Comparison of ENCODE assay signal across 14 cellular contexts in the genomic region with DNA sequence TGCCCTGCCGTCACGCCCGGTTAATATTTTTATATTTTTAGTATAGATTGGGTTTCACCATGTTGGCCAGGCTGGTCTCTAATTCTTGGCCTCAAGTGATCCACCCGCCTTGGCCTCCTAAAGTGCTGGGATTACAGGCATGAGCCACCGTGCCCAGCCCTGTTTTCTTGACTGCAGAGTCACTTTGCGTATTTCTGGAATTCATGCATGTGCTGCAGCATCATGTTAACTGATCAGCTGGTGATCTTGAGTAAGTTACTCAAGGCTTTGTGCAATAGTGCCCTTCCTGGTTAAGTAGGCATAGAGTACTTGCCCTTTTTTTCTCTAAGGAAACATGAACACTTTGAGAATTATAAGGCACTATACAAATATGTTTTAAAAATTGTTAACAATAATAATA. TPM values are rescaled to one million over a fixed set of nuclear protein-coding genes. Genes with fewer than 3 reads are reported as not detected.
A peak's percentile ranks its signal among the peaks of the same experiment; 100 is the strongest.
DNase-seq lines count a peak whose midpoint lies in the region; ATAC-seq and TF ChIP-seq lines count a peak whose summit lies in the region.
"Had no signal": no experiment of that assay in that cellular context is flagged by ENCODE, and none has a peak within 500 bp of the region (broad histone marks: within the 10 kb centered on the region; RNA-seq: fewer than 3 reads in every experiment).

No MANE protein-coding gene starts in this region.

- peak overlapping the region; percentile 78 for H3K4me3 Mint-ChIP-seq in activated T-helper 17 cell treated with anti-CD3 and anti-CD28 coated beads, Interleukin-2, amount 50 U/mL, for 72 hours
- H3K4me3 Mint-ChIP-seq: mesothelial cell of epicardium had no signal

- no peak for TF ChIP-seq POLR2A in gastrocnemius medialis (IDR thresholded peaks at IDR 0.05)

- TF ChIP-seq CTCF in gastrocnemius medialis (IDR thresholded peaks at IDR 0.05 in 4 of 5, conservative IDR thresholded peaks at IDR 0.05 in 1 of 5), result no peak

- peak; percentile 7 for ATAC-seq in GM18517 (IDR thresholded peaks at IDR 0.05; ENCODE audit: unreplicated experiment)
- ATAC-seq in HG03520 (IDR thresholded peaks at IDR 0.05; ENCODE audit: unreplicated experiment), result peak; percentile 2
- no peak for ATAC-seq in activated T-helper 17 cell treated with anti-CD3 and anti-CD28 coated beads, Interleukin-2, amount 50 U/mL, for 72 hours (replicated peaks)
- peak; percentile 90 to 92 for ATAC-seq in gastrocnemius medialis
- ATAC-seq in HG03108 (IDR thresholded peaks at IDR 0.05; ENCODE audit: unreplicated experiment), result no peak
- ATAC-seq in GM21360 (IDR thresholded peaks at IDR 0.05; ENCODE audit: unreplicated experiment), result no peak

- in situ Hi-C loops in gastrocnemius medialis (cut with MboI; ENCODE audit: low sequenced_read_pairs in 4 of 4), result loop anchor here (5.0 kb wide), 3 partner anchors 58 to 113 kb away; a partner anchor contains a TSS

- H3K27me3 ChIP-seq in gastrocnemius medialis, result no peaks in the 10 kb centered on the region
- H3K27me3 ChIP-seq: breast epithelium had no signal

- peaks cover 30% of the 10 kb centered on the region for H3K4me1 Mint-ChIP-seq in activated T-helper 17 cell treated with anti-CD3 and anti-CD28 coated beads, Interleukin-2, amount 50 U/mL, for 72 hours

- no peaks in the 10 kb centered on the region for H3K9me3 ChIP-seq in gastrocnemius medialis
- H3K9me3 ChIP-seq: breast epithelium had no signal

- peaks cover 14 to 16% of the 10 kb centered on the region in 2 donors for H3K4me1 ChIP-seq in gastrocnemius medialis
- H3K4me1 ChIP-seq: breast epithelium, parathyroid adenoma had no signal

- DNase-seq in gastrocnemius medialis (peak; percentile 77 to 88), NCI-H82 treated with DMSO at 0.1 percent for 48 hours (lab: John Stamatoyannopoulos, UW; ENCODE audit: unreplicated experiment) (no peak)
- no peak for DNase-seq in activated effector memory CD4-positive, alpha-beta T cell treated with anti-CD3 and anti-CD28 coated beads, Interleukin-2, amount 50 U/mL, for 16 hours
- DNase-seq: activated effector memory CD4-positive, alpha-beta T cell treated with Interleukin-2 at 50 U/mL for 16 hours; NCI-H2081 treated with DMSO at 0.1 percent for 48 hours had no signal

- H3K27me3 Mint-ChIP-seq in activated T-helper 17 cell treated with anti-CD3 and anti-CD28 coated beads, Interleukin-2, amount 50 U/mL, for 72 hours, result no peaks in the 10 kb centered on the region
- H3K27me3 Mint-ChIP-seq: stimulated activated naive CD8-positive, alpha-beta T cell treated with anti-CD3 and anti-CD28 coated beads, Interleukin-15, amount 100 ng/mL, for 72 hours had no signal

- H3K9me3 Mint-ChIP-seq in activated T-helper 17 cell treated with anti-CD3 and anti-CD28 coated beads, Interleukin-2, amount 50 U/mL, for 72 hours, result no peaks in the 10 kb centered on the region
- H3K9me3 Mint-ChIP-seq: mesothelial cell of epicardium; stimulated activated naive CD8-positive, alpha-beta T cell treated with anti-CD3 and anti-CD28 coated beads, Interleukin-15, amount 100 ng/mL, for 72 hours had no signal

- no peak overlapping the region for H3K4me3 ChIP-seq in gastrocnemius medialis
- H3K4me3 ChIP-seq: breast epithelium had no signal

- H3K36me3 ChIP-seq in gastrocnemius medialis, result no peaks in the 10 kb centered on the region
- H3K36me3 ChIP-seq: breast epithelium had no signal

- no peak overlapping the region for H3K27ac Mint-ChIP-seq in activated T-helper 17 cell treated with anti-CD3 and anti-CD28 coated beads, Interleukin-2, amount 50 U/mL, for 72 hours
- H3K27ac Mint-ChIP-seq: mesothelial cell of epicardium had no signal

- H3K27ac ChIP-seq in gastrocnemius medialis, result peak overlapping the region; percentile 77 to 86 (median 81)
- H3K27ac ChIP-seq: breast epithelium, parathyroid adenoma had no signal

- no peaks in the 10 kb centered on the region for H3K36me3 Mint-ChIP-seq in activated T-helper 17 cell treated with anti-CD3 and anti-CD28 coated beads, Interleukin-2, amount 50 U/mL, for 72 hours (ENCODE audit: low read depth)

- intact Hi-C loops in gastrocnemius medialis (cut with DNase I; ENCODE audit: low total_unique reads), result loop anchor here (5.0 kb wide), 1 partner anchor 158 kb away; a partner anchor contains a TSS

RNA-seq across cellular contexts. Expression of a gene that starts 33.8 kb away (rescaled TPM):
- 100 to 1,000 TPM; 108 to 131 TPM for total RNA-seq in activated T-helper 17 cell treated with anti-CD3 and anti-CD28 coated beads, Interleukin-2, amount 50 U/mL, for 72 hours
- under 1 TPM in 1 of 4 donors, not detected in 3; 0.56 TPM for total RNA-seq in gastrocnemius medialis
- total RNA-seq: mesothelial cell of epicardium had no signal

Comparison
In these comparisons a context has a peak if more than half of its experiments do, and no peak if none do; other contexts are left out.
1. ATAC-seq: peak in GM18517 (single experiment), HG03520 (single experiment) and gastrocnemius medialis (2 of 2); none in activated T-helper 17 cell treated with anti-CD3 and anti-CD28 coated beads, Interleukin-2, amount 50 U/mL, for 72 hours (single experiment), HG03108 (single experiment) and GM21360 (single experiment).
2. DNase-seq: peak in gastrocnemius medialis (2 of 2); none in NCI-H82 treated with DMSO at 0.1 percent for 48 hours (single experiment) and activated effector memory CD4-positive, alpha-beta T cell treated with anti-CD3 and anti-CD28 coated beads, Interleukin-2, amount 50 U/mL, for 16 hours (single experiment).
3. RNA of a gene that starts 33.8 kb away (total RNA-seq): 108 to 131 TPM in activated T-helper 17 cell treated with anti-CD3 and anti-CD28 coated beads, Interleukin-2, amount 50 U/mL, for 72 hours; 0.56 TPM in gastrocnemius medialis; every median in the first group is over 10 times any median in the second.